1 cellular context compared by ENCODE assay signal in genomic region chrX:132876509-132876837, GRCh38.
TF ChIP-seq lines count a peak whose summit lies in the region.

No MANE protein-coding gene starts in this region.

TF ChIP-seq in HEK293, 187 proteins besides CTCF, POLR2A, EP300 and RAD21 (continued from another document and continues in another):
- no peak for TF ChIP-seq ZNF362 (tag by site-specific recombination; IDR thresholded peaks at IDR 0.05)
- TF ChIP-seq ZSCAN30 (tag by site-specific recombination; IDR thresholded peaks at IDR 0.05) = no peak
- TF ChIP-seq ZSCAN18 (tag by site-specific recombination; IDR thresholded peaks at IDR 0.05) = no peak
- no peak for TF ChIP-seq ZBTB49 (tag by site-specific recombination; IDR thresholded peaks at IDR 0.05; ENCODE audit: low read depth)
- no peak for TF ChIP-seq ZNF626 (tag by site-specific recombination; IDR thresholded peaks at IDR 0.05)
- no peak for TF ChIP-seq ZNF354C (tag by site-specific recombination; IDR thresholded peaks at IDR 0.05; ENCODE audit: borderline replicate concordance, low read depth)
- TF ChIP-seq ZNF571 (tag by site-specific recombination; IDR thresholded peaks at IDR 0.05) = no peak
- no peak for TF ChIP-seq MZF1 (tag by site-specific recombination; IDR thresholded peaks at IDR 0.05; ENCODE audit: borderline replicate concordance)
- no peak for TF ChIP-seq ZNF837 (tag by site-specific recombination; IDR thresholded peaks at IDR 0.05)
- TF ChIP-seq REPIN1 (tag by site-specific recombination; IDR thresholded peaks at IDR 0.05; ENCODE audit: low read depth) = no peak
- TF ChIP-seq ZNF23 (tag by site-specific recombination; IDR thresholded peaks at IDR 0.05; ENCODE audit: borderline replicate concordance) = no peak
- no peak for TF ChIP-seq ZNF274 (IDR thresholded peaks at IDR 0.05; ENCODE audit: low read length)
- TF ChIP-seq ZNF274 (tag by site-specific recombination; IDR thresholded peaks at IDR 0.05; ENCODE audit: borderline replicate concordance) = no peak
- no peak for TF ChIP-seq ZNF621 (tag by site-specific recombination; IDR thresholded peaks at IDR 0.05)
- TF ChIP-seq ZFP69B (tag by site-specific recombination; IDR thresholded peaks at IDR 0.05) = no peak
- TF ChIP-seq ZSCAN5A (tag by site-specific recombination; IDR thresholded peaks at IDR 0.05) = no peak
- no peak for TF ChIP-seq ZNF639 (tag by site-specific recombination; IDR thresholded peaks at IDR 0.05)
- TF ChIP-seq ZNF670 (tag by site-specific recombination; IDR thresholded peaks at IDR 0.05; ENCODE audit: low read depth) = no peak
- no peak for TF ChIP-seq ZNF585B (tag by site-specific recombination; IDR thresholded peaks at IDR 0.05)
- no peak for TF ChIP-seq ZNF366 (tag by site-specific recombination; conservative IDR thresholded peaks at IDR 0.05)
- no peak for TF ChIP-seq ZNF394 (tag by site-specific recombination; IDR thresholded peaks at IDR 0.05; ENCODE audit: borderline replicate concordance)
- TF ChIP-seq ZNF544 (tag by site-specific recombination; IDR thresholded peaks at IDR 0.05) = no peak
- TF ChIP-seq KLF7 (tag by site-specific recombination; IDR thresholded peaks at IDR 0.05; ENCODE audit: borderline replicate concordance) = no peak
- no peak for TF ChIP-seq ZBTB26 (tag by site-specific recombination; optimal IDR thresholded peaks at IDR 0.05)
- TF ChIP-seq KLF9 (tag by site-specific recombination; IDR thresholded peaks at IDR 0.05; ENCODE audit: low read depth) = peak; percentile 45; the same call in 1 of the 2 replicates
- TF ChIP-seq ZBTB48 (tag by site-specific recombination; IDR thresholded peaks at IDR 0.05) = no peak
- peak; percentile 44; the same call in 1 of the 2 replicates for TF ChIP-seq PATZ1 (tag by site-specific recombination; IDR thresholded peaks at IDR 0.05)
- no peak for TF ChIP-seq OVOL3 (tag by site-specific recombination; IDR thresholded peaks at IDR 0.05)
- TF ChIP-seq ZNF677 (tag by site-specific recombination; IDR thresholded peaks at IDR 0.05) = no peak
- no peak for TF ChIP-seq ZNF184 (tag by site-specific recombination; IDR thresholded peaks at IDR 0.05)
- no peak for TF ChIP-seq ZNF10 (tag by site-specific recombination; IDR thresholded peaks at IDR 0.05)
- peak; percentile 72 for TF ChIP-seq PRDM10 (tag by site-specific recombination; IDR thresholded peaks at IDR 0.05)
- TF ChIP-seq ZNF549 (tag by site-specific recombination; IDR thresholded peaks at IDR 0.05) = no peak
- TF ChIP-seq ZNF155 (tag by site-specific recombination; IDR thresholded peaks at IDR 0.05) = no peak
- no peak for TF ChIP-seq ZNF311 (tag by site-specific recombination; IDR thresholded peaks at IDR 0.05; ENCODE audit: borderline replicate concordance)
- no peak for TF ChIP-seq ZNF26 (tag by site-specific recombination; IDR thresholded peaks at IDR 0.05)
- TF ChIP-seq ZBTB1 (tag by site-specific recombination; IDR thresholded peaks at IDR 0.05) = no peak
- no peak for TF ChIP-seq ZNF776 (tag by site-specific recombination; IDR thresholded peaks at IDR 0.05; ENCODE audit: borderline replicate concordance)
- no peak for TF ChIP-seq ZNF704 (tag by site-specific recombination; IDR thresholded peaks at IDR 0.05)
- TF ChIP-seq ZBTB44 (tag by site-specific recombination; IDR thresholded peaks at IDR 0.05) = no peak
- no peak for TF ChIP-seq ZFP41 (tag by site-specific recombination; IDR thresholded peaks at IDR 0.05; ENCODE audit: borderline replicate concordance)
- TF ChIP-seq ZNF521 (tag by site-specific recombination; IDR thresholded peaks at IDR 0.05) = no peak
- no peak for TF ChIP-seq ZNF785 (tag by site-specific recombination; IDR thresholded peaks at IDR 0.05)
- TF ChIP-seq ZNF211 (tag by site-specific recombination; IDR thresholded peaks at IDR 0.05; ENCODE audit: low read depth) = no peak
- TF ChIP-seq ZNF658 (tag by site-specific recombination; IDR thresholded peaks at IDR 0.05) = no peak
- no peak for TF ChIP-seq ZNF747 (tag by site-specific recombination; IDR thresholded peaks at IDR 0.05)
